8 cellular contexts compared by ENCODE assay signal in the genomic region with DNA sequence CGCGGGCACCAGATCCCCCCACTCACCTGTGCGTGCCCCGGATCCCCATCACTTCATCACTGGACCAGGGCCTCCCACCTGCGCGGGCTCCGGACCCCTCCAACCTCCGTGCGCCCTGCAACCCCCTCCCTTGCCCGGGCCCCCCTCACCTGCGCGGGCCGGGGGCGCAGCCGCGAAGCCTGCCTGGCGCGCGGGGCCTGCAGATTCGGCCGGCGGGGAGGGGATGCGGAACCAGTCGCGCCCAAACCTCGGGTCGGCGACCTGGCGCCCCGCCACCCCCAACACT. TPM values are rescaled to one million over a fixed set of nuclear protein-coding genes. Genes with fewer than 3 reads are reported as not detected.
DNase-seq lines count a peak whose midpoint lies in the region; ATAC-seq and TF ChIP-seq lines count a peak whose summit lies in the region.

No MANE protein-coding gene starts in this region.

- H3K4me1 Mint-ChIP-seq in activated CD4-positive, alpha-beta T cell treated with anti-CD3 and anti-CD28 coated beads for 36 hours = peaks cover 16% of the 10 kb centered on the region
- H3K4me1 Mint-ChIP-seq in activated naive CD8-positive, alpha-beta T cell treated with anti-CD3 and anti-CD28 coated beads, Interleukin-2, amount 10 ng/mL, durations not matched to agents 7 days and 5 days = peaks cover 12% of the 10 kb centered on the region

- H3K27ac ChIP-seq in thoracic aorta = no peak overlapping the region

- H3K27ac Mint-ChIP-seq in activated CD4-positive, alpha-beta T cell treated with anti-CD3 and anti-CD28 coated beads for 36 hours = no peak overlapping the region
- no peak overlapping the region for H3K27ac Mint-ChIP-seq in activated naive CD8-positive, alpha-beta T cell treated with anti-CD3 and anti-CD28 coated beads, Interleukin-2, amount 10 ng/mL, durations not matched to agents 7 days and 5 days

- no peak for DNase-seq in activated CD4-positive, alpha-beta T cell treated with anti-CD3 and anti-CD28 coated beads for 36 hours
- no peak for DNase-seq in activated CD4-positive, alpha-beta T cell treated with anti-CD3 and anti-CD28 coated beads, Interleukin-2, amount 50 U/mL, for 1 hour
- no peak for DNase-seq in activated naive CD8-positive, alpha-beta T cell treated with anti-CD3 and anti-CD28 coated beads, Interleukin-2, amount 10 ng/mL, durations not matched to agents 7 days and 5 days
- DNase-seq in kidney epithelial cell (ENCODE audit: low read depth) = no peak
- no peak for DNase-seq in thoracic aorta (ENCODE audit: low spot score)
- no peak for DNase-seq in iPS-NIHi7 (ENCODE audit: extremely low spot score)
- DNase-seq in RPMI8226 = no peak
- DNase-seq in NCI-H774 (lab: John Stamatoyannopoulos, UW) = no peak

- no peaks in the 10 kb centered on the region for H3K36me3 Mint-ChIP-seq in activated CD4-positive, alpha-beta T cell treated with anti-CD3 and anti-CD28 coated beads for 36 hours (ENCODE audit: low read depth)
- H3K36me3 Mint-ChIP-seq in activated naive CD8-positive, alpha-beta T cell treated with anti-CD3 and anti-CD28 coated beads, Interleukin-2, amount 10 ng/mL, durations not matched to agents 7 days and 5 days = peaks cover 1% of the 10 kb centered on the region

- no peak for TF ChIP-seq CTCF in kidney epithelial cell (IDR thresholded peaks at IDR 0.05; ENCODE audit: insufficient read depth, low read length, poor library complexity, severe bottlenecking)
- no peak for TF ChIP-seq CTCF in thoracic aorta (IDR thresholded peaks at IDR 0.05)

- H3K4me3 ChIP-seq in kidney epithelial cell (ENCODE audit: low read depth, low read length) (peak overlapping the region; percentile 73), thoracic aorta (peak overlapping the region; percentile 87)

- CTCF ChIA-PET in activated CD4-positive, alpha-beta T cell treated with anti-CD3 and anti-CD28 coated beads for 36 hours (lab: Charles Lee) = interaction anchor here (1.0 kb wide), 1 partner anchor 16 kb away, joined by 7 read pairs; the partner anchor contains the start of genes NDUFAF8 and TEPSIN

- H3K9me3 Mint-ChIP-seq in activated CD4-positive, alpha-beta T cell treated with anti-CD3 and anti-CD28 coated beads for 36 hours (ENCODE audit: low read depth) = no peaks in the 10 kb centered on the region
- H3K9me3 Mint-ChIP-seq in activated naive CD8-positive, alpha-beta T cell treated with anti-CD3 and anti-CD28 coated beads, Interleukin-2, amount 10 ng/mL, durations not matched to agents 7 days and 5 days = no peaks in the 10 kb centered on the region

- H3K4me3 Mint-ChIP-seq in activated CD4-positive, alpha-beta T cell treated with anti-CD3 and anti-CD28 coated beads for 36 hours = peak overlapping the region; percentile 50
- peak overlapping the region; percentile 75 for H3K4me3 Mint-ChIP-seq in activated naive CD8-positive, alpha-beta T cell treated with anti-CD3 and anti-CD28 coated beads, Interleukin-2, amount 10 ng/mL, durations not matched to agents 7 days and 5 days

- POLR2A ChIA-PET in activated CD4-positive, alpha-beta T cell treated with anti-CD3 and anti-CD28 coated beads for 36 hours (lab: Charles Lee) = interaction anchor here (0.6 to 1.2 kb wide), 3 partner anchors 12 to 944 kb away, joined by 3 to 8 read pairs (median 6); partner anchors contain the start of genes NDUFAF8 and TEPSIN
- POLR2A ChIA-PET in activated naive CD8-positive, alpha-beta T cell treated with anti-CD3 and anti-CD28 coated beads, Interleukin-2, amount 10 ng/mL, durations not matched to agents 7 days and 5 days (lab: Charles Lee) = interaction anchor here (0.8 to 1.3 kb wide), 8 partner anchors 10 to 290 kb away, joined by 3 to 26 read pairs (median 4); partner anchors contain the start of genes ACTG1, BAIAP2, NDUFAF8 and TEPSIN

- intact Hi-C loops in activated CD4-positive, alpha-beta T cell treated with anti-CD3 and anti-CD28 coated beads for 36 hours (cut with DNase I, micrococcal nuclease) = loop anchor here in 1 of 2 experiments (2.0 to 10.0 kb wide), 3 partner anchors 62 to 678 kb away; partner anchors contain the start of genes CCDC137, OXLD1 and RPTOR

- H3K27me3 ChIP-seq in kidney epithelial cell (ENCODE audit: control insufficient read depth, insufficient read depth, low read length) (no peaks in the 10 kb centered on the region), thoracic aorta (replicated peaks; ENCODE audit: insufficient read depth) (no peaks in the 10 kb centered on the region)

- H3K4me1 ChIP-seq in thoracic aorta (ENCODE audit: control insufficient read depth in 1 of 2, low read depth in 2 of 2) = peaks cover 10 to 15% of the 10 kb centered on the region in 2 donors

- H3K9me3 ChIP-seq in thoracic aorta = no peaks in the 10 kb centered on the region

- H3K27me3 Mint-ChIP-seq in activated CD4-positive, alpha-beta T cell treated with anti-CD3 and anti-CD28 coated beads for 36 hours = no peaks in the 10 kb centered on the region
- H3K27me3 Mint-ChIP-seq in activated naive CD8-positive, alpha-beta T cell treated with anti-CD3 and anti-CD28 coated beads, Interleukin-2, amount 10 ng/mL, durations not matched to agents 7 days and 5 days = peaks cover 3% of the 10 kb centered on the region

- H3K36me3 ChIP-seq in kidney epithelial cell (ENCODE audit: control insufficient read depth, insufficient read depth, low read length) (no peaks in the 10 kb centered on the region), thoracic aorta (no peaks in the 10 kb centered on the region)

- ATAC-seq in activated CD4-positive, alpha-beta T cell treated with anti-CD3 and anti-CD28 coated beads for 36 hours = no peak
- ATAC-seq in activated naive CD8-positive, alpha-beta T cell treated with anti-CD3 and anti-CD28 coated beads, Interleukin-2, amount 10 ng/mL, durations not matched to agents 7 days and 5 days (ENCODE audit: low read depth) = no peak
- no peak for ATAC-seq in thoracic aorta (ENCODE audit: insufficient number of reproducible peaks, low FRiP score, low read depth)

RNA-seq across cellular contexts. Expression of gene CEP131, which starts 0.2 kb away (rescaled TPM):
- total RNA-seq in activated CD4-positive, alpha-beta T cell treated with anti-CD3 and anti-CD28 coated beads for 36 hours = 1 to 10 TPM; 7.6 to 9.5 TPM
- total RNA-seq in activated naive CD8-positive, alpha-beta T cell treated with anti-CD3 and anti-CD28 coated beads, Interleukin-2, amount 10 ng/mL, durations not matched to agents 7 days and 5 days = 10 to 100 TPM; 18.4 to 20.7 TPM
- total RNA-seq in kidney epithelial cell (26.2 and 26.3 TPM in 2 replicates), thoracic aorta (10 to 100 TPM in 1 of 2 donors, 1 to 10 TPM in 1; 5.8 to 11.4 TPM)

RNA-seq across cellular contexts. Expression of gene TEPSIN, which starts 16.3 kb away (rescaled TPM):
- total RNA-seq in activated CD4-positive, alpha-beta T cell treated with anti-CD3 and anti-CD28 coated beads for 36 hours = 10 to 100 TPM; 17.8 to 20.3 TPM
- 10 to 100 TPM; 71.1 to 78.8 TPM for total RNA-seq in activated naive CD8-positive, alpha-beta T cell treated with anti-CD3 and anti-CD28 coated beads, Interleukin-2, amount 10 ng/mL, durations not matched to agents 7 days and 5 days
- 17.0 and 30.6 TPM in 2 replicates for total RNA-seq in kidney epithelial cell
- total RNA-seq in thoracic aorta = 10 to 100 TPM; 52.4 to 70.8 TPM

RNA-seq across cellular contexts. Expression of gene NDUFAF8, which starts 16.6 kb away (rescaled TPM):
- 10 to 100 TPM; 31.0 to 57.9 TPM for total RNA-seq in activated CD4-positive, alpha-beta T cell treated with anti-CD3 and anti-CD28 coated beads for 36 hours
- total RNA-seq in activated naive CD8-positive, alpha-beta T cell treated with anti-CD3 and anti-CD28 coated beads, Interleukin-2, amount 10 ng/mL, durations not matched to agents 7 days and 5 days = 10 to 100 TPM; 33.0 to 44.6 TPM
- total RNA-seq in kidney epithelial cell (45.9 and 63.1 TPM in 2 replicates), thoracic aorta (10 to 100 TPM; 17.8 to 19.5 TPM)

RNA-seq across cellular contexts. Expression of gene AATK, which starts 56.5 kb away (rescaled TPM):
- under 1 TPM; 0.35 to 0.41 TPM for total RNA-seq in activated CD4-positive, alpha-beta T cell treated with anti-CD3 and anti-CD28 coated beads for 36 hours
- 1 to 10 TPM; 1.2 to 1.4 TPM for total RNA-seq in activated naive CD8-positive, alpha-beta T cell treated with anti-CD3 and anti-CD28 coated beads, Interleukin-2, amount 10 ng/mL, durations not matched to agents 7 days and 5 days
- total RNA-seq in kidney epithelial cell = 0.33 and 0.55 TPM in 2 replicates
- 10 to 100 TPM in 1 of 2 donors, 1 to 10 TPM in 1; 6.1 to 19.8 TPM for total RNA-seq in thoracic aorta

RNA-seq across cellular contexts. Expression of gene PVALEF, which starts 57.3 kb away (rescaled TPM):
- not detected for total RNA-seq in activated CD4-positive, alpha-beta T cell treated with anti-CD3 and anti-CD28 coated beads for 36 hours
- not detected for total RNA-seq in activated naive CD8-positive, alpha-beta T cell treated with anti-CD3 and anti-CD28 coated beads, Interleukin-2, amount 10 ng/mL, durations not matched to agents 7 days and 5 days
- not detected in 2 replicates for total RNA-seq in kidney epithelial cell
- total RNA-seq in thoracic aorta = not detected
